In the genomic region with DNA sequence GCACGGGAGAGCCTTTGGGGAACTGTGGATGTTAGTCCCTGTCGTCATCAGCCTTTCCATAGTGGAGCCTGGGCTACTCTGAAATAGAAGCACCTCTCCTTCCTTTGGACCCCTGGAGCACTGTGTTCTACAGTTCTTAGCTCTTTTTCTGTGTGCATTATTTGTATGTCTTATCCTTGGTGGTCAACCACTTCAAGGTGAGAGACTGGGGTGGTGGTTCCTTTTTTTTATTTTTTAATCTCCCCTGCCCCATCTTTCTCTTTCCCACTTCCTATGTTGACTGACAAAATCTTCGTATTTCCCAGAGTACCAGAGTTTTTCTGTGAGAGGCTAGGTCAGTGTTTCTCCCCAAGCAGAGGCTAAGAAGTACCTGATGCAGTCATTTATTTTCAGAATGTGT, we compare ENCODE assay signal across 19 cellular contexts.
A peak's percentile ranks its signal among the peaks of the same experiment; 100 is the strongest.
DNase-seq lines count a peak whose midpoint lies in the region; ATAC-seq and TF ChIP-seq lines count a peak whose summit lies in the region.
"Had no signal": no experiment of that assay in that cellular context is flagged by ENCODE, and none has a peak within 500 bp of the region (broad histone marks: within the 10 kb centered on the region; RNA-seq: fewer than 3 reads in every experiment).

No MANE protein-coding gene starts in this region.

- H3K9me3 Mint-ChIP-seq in T-helper 2 cell treated with Interferon-gamma antibody and Interleukin-4, amounts not matched to agents 5 μg/mL and 100 μg/mL, for 36 hours: no peaks in the 10 kb centered on the region
- H3K9me3 Mint-ChIP-seq in activated naive CD8-positive, alpha-beta T cell treated with anti-CD3 and anti-CD28 coated beads, Interleukin-2, amount 10 ng/mL, durations not matched to agents 7 days and 5 days: peaks cover 2% of the 10 kb centered on the region
- peaks cover 4% of the 10 kb centered on the region for H3K9me3 Mint-ChIP-seq in activated naive CD8-positive, alpha-beta T cell treated with anti-CD3 and anti-CD28 coated beads, Interleukin-2, amount 50 U/mL, for 24 hours
- no peaks in the 10 kb centered on the region for H3K9me3 Mint-ChIP-seq in osteocyte (ENCODE audit: unreplicated experiment)

- H3K4me3 ChIP-seq in Panc1 (ENCODE audit: low read depth in 2 of 2, low read length in 2 of 2) (no peak overlapping the region), lower leg skin (ENCODE audit: low read depth, poor library complexity, severe bottlenecking) (no peak overlapping the region), prostate gland (no peak overlapping the region)

- peaks cover 11% of the 10 kb centered on the region for H3K36me3 Mint-ChIP-seq in T-helper 2 cell treated with Interferon-gamma antibody and Interleukin-4, amounts not matched to agents 5 μg/mL and 100 μg/mL, for 36 hours (ENCODE audit: low read depth)
- H3K36me3 Mint-ChIP-seq in activated naive CD8-positive, alpha-beta T cell treated with anti-CD3 and anti-CD28 coated beads, Interleukin-2, amount 10 ng/mL, durations not matched to agents 7 days and 5 days: peaks cover 4% of the 10 kb centered on the region
- peaks cover 17% of the 10 kb centered on the region for H3K36me3 Mint-ChIP-seq in activated naive CD8-positive, alpha-beta T cell treated with anti-CD3 and anti-CD28 coated beads, Interleukin-2, amount 50 U/mL, for 24 hours (ENCODE audit: low read depth)
- H3K36me3 Mint-ChIP-seq in osteocyte (ENCODE audit: unreplicated experiment): no peaks in the 10 kb centered on the region

- no peak for ATAC-seq in activated naive CD8-positive, alpha-beta T cell treated with anti-CD3 and anti-CD28 coated beads, Interleukin-2, amount 10 ng/mL, durations not matched to agents 7 days and 5 days (ENCODE audit: low read depth)
- ATAC-seq in activated naive CD8-positive, alpha-beta T cell treated with anti-CD3 and anti-CD28 coated beads, Interleukin-2, amount 50 U/mL, for 24 hours: no peak
- no peak for ATAC-seq in Panc1

- H3K27me3 Mint-ChIP-seq in T-helper 2 cell treated with Interferon-gamma antibody and Interleukin-4, amounts not matched to agents 5 μg/mL and 100 μg/mL, for 36 hours (ENCODE audit: low read depth): no peaks in the 10 kb centered on the region
- H3K27me3 Mint-ChIP-seq in activated naive CD8-positive, alpha-beta T cell treated with anti-CD3 and anti-CD28 coated beads, Interleukin-2, amount 10 ng/mL, durations not matched to agents 7 days and 5 days: no peaks in the 10 kb centered on the region
- no peaks in the 10 kb centered on the region for H3K27me3 Mint-ChIP-seq in activated naive CD8-positive, alpha-beta T cell treated with anti-CD3 and anti-CD28 coated beads, Interleukin-2, amount 50 U/mL, for 24 hours
- no peaks in the 10 kb centered on the region for H3K27me3 Mint-ChIP-seq in osteocyte (ENCODE audit: unreplicated experiment)

- H3K4me1 Mint-ChIP-seq in T-helper 2 cell treated with Interferon-gamma antibody and Interleukin-4, amounts not matched to agents 5 μg/mL and 100 μg/mL, for 36 hours (ENCODE audit: low read depth): peaks cover 45% of the 10 kb centered on the region
- H3K4me1 Mint-ChIP-seq in activated naive CD8-positive, alpha-beta T cell treated with anti-CD3 and anti-CD28 coated beads, Interleukin-2, amount 10 ng/mL, durations not matched to agents 7 days and 5 days: peaks cover 36% of the 10 kb centered on the region
- peaks cover 67% of the 10 kb centered on the region for H3K4me1 Mint-ChIP-seq in activated naive CD8-positive, alpha-beta T cell treated with anti-CD3 and anti-CD28 coated beads, Interleukin-2, amount 50 U/mL, for 24 hours
- H3K4me1 Mint-ChIP-seq in osteocyte (ENCODE audit: unreplicated experiment): peaks cover 66% of the 10 kb centered on the region

- TF ChIP-seq POLR2A in lower leg skin (IDR thresholded peaks at IDR 0.05): no peak
- TF ChIP-seq POLR2A in prostate gland (IDR thresholded peaks at IDR 0.05): no peak

- no peak for DNase-seq in T-helper 2 cell treated with Interferon-gamma antibody and Interleukin-4, amounts not matched to agents 5 μg/mL and 100 μg/mL, for 36 hours (ENCODE audit: low spot score)
- DNase-seq in T-helper 2 cell: no peak
- DNase-seq in activated naive CD8-positive, alpha-beta T cell treated with anti-CD3 and anti-CD28 coated beads, Interleukin-2, amount 10 ng/mL, durations not matched to agents 7 days and 5 days: no peak
- no peak for DNase-seq in activated naive CD8-positive, alpha-beta T cell treated with anti-CD3 and anti-CD28 coated beads, Interleukin-2, amount 50 U/mL, for 24 hours
- no peak for DNase-seq in Panc1 (ENCODE audit: low read depth, low spot score)
- DNase-seq in osteocyte (ENCODE audit: extremely low spot score, unreplicated experiment): no peak
- DNase-seq in lower leg skin (ENCODE audit: low spot score in 2 of 2): no peak
- no peak for DNase-seq in prostate gland (ENCODE audit: low spot score)
- DNase-seq: 8988T, C1 segment of cervical spinal cord, EL, GOT3, MV-4-11, NCI-H1436, NCI-H2081, NCI-H226, NCI-H526, OCI-M1 had no signal

- CTCF ChIA-PET in Panc1 (lab: Charles Lee): no interaction called here

- H3K4me1 ChIP-seq in Panc1 (ENCODE audit: control insufficient read depth, insufficient read depth, low read length) (peaks cover 24% of the 10 kb centered on the region), prostate gland (replicated peaks) (peaks cover 5% of the 10 kb centered on the region)

- peaks cover 8% of the 10 kb centered on the region; the same call in 1 of the 2 replicates for H3K9me3 ChIP-seq in Panc1 (ENCODE audit: control insufficient read depth, insufficient read depth, low read depth, low read length)
- H3K9me3 ChIP-seq in prostate gland: no peaks in the 10 kb centered on the region

- 96 to 98% methylated on average over 3 of the region's 3 CpGs for WGBS in lower leg skin, 2 donors
- 94% methylated on average over 3 of the region's 3 CpGs for WGBS in prostate gland

- H3K27ac Mint-ChIP-seq in T-helper 2 cell treated with Interferon-gamma antibody and Interleukin-4, amounts not matched to agents 5 μg/mL and 100 μg/mL, for 36 hours: no peak overlapping the region
- peak overlapping the region; percentile 11 for H3K27ac Mint-ChIP-seq in activated naive CD8-positive, alpha-beta T cell treated with anti-CD3 and anti-CD28 coated beads, Interleukin-2, amount 10 ng/mL, durations not matched to agents 7 days and 5 days
- H3K27ac Mint-ChIP-seq in activated naive CD8-positive, alpha-beta T cell treated with anti-CD3 and anti-CD28 coated beads, Interleukin-2, amount 50 U/mL, for 24 hours: no peak overlapping the region
- peak overlapping the region; percentile 92 for H3K27ac Mint-ChIP-seq in osteocyte (ENCODE audit: unreplicated experiment)

- intact Hi-C loops in Panc1 (cut with micrococcal nuclease; ENCODE audit: unreplicated experiment) (no loop called here), lower leg skin (cut with DNase I; ENCODE audit: low total_unique reads) (no loop called here), prostate gland (cut with DNase I) (loop anchor here (10.0 kb wide), 1 partner anchor 106 kb away; no protein-coding TSS in a partner anchor)

- no TSS peak for BruUV-seq in Panc1 (replicated peaks; lab: Mats Ljungman, UMichigan)

- POLR2A ChIA-PET in activated naive CD8-positive, alpha-beta T cell treated with anti-CD3 and anti-CD28 coated beads, Interleukin-2, amount 10 ng/mL, durations not matched to agents 7 days and 5 days (lab: Charles Lee): interaction anchor here (0.8 kb wide), 1 partner anchor 64 kb away, joined by 3 read pairs; no protein-coding TSS in a partner anchor
- POLR2A ChIA-PET in Panc1 (lab: Charles Lee): no interaction called here

- no peaks in the 10 kb centered on the region for H3K27me3 ChIP-seq in Panc1 (ENCODE audit: control insufficient read depth, insufficient read depth, low read length)
- H3K27me3 ChIP-seq in prostate gland (replicated peaks; ENCODE audit: insufficient read depth): no peaks in the 10 kb centered on the region

- H3K27ac ChIP-seq in Panc1 (ENCODE audit: low read length) (peak overlapping the region; percentile 25; the same call in 1 of the 2 replicates), prostate gland (no peak overlapping the region)
- H3K27ac ChIP-seq: RWPE1 had no signal

- TF ChIP-seq CTCF in Panc1 (IDR thresholded peaks at IDR 0.05): no peak
- TF ChIP-seq CTCF in osteocyte (IDR thresholded peaks at IDR 0.05): no peak
- no peak for TF ChIP-seq CTCF in lower leg skin (IDR thresholded peaks at IDR 0.05)
- TF ChIP-seq CTCF in prostate gland (IDR thresholded peaks at IDR 0.05): no peak

- in situ Hi-C loops in Panc1 (cut with HindIII; ENCODE audit: low pct_unique_long_range_greater_than_20kb, low sequenced_read_pairs): no loop called here

- H3K36me3 ChIP-seq in Panc1 (ENCODE audit: control insufficient read depth, insufficient read depth, low read length): no peaks in the 10 kb centered on the region
- no peaks in the 10 kb centered on the region for H3K36me3 ChIP-seq in prostate gland

- H3K4me3 Mint-ChIP-seq in T-helper 2 cell treated with Interferon-gamma antibody and Interleukin-4, amounts not matched to agents 5 μg/mL and 100 μg/mL, for 36 hours: peak overlapping the region; percentile 9
- peak overlapping the region; percentile 41 for H3K4me3 Mint-ChIP-seq in activated naive CD8-positive, alpha-beta T cell treated with anti-CD3 and anti-CD28 coated beads, Interleukin-2, amount 10 ng/mL, durations not matched to agents 7 days and 5 days
- no peak overlapping the region for H3K4me3 Mint-ChIP-seq in activated naive CD8-positive, alpha-beta T cell treated with anti-CD3 and anti-CD28 coated beads, Interleukin-2, amount 50 U/mL, for 24 hours
- H3K4me3 Mint-ChIP-seq in osteocyte (ENCODE audit: unreplicated experiment): no peak overlapping the region

Comparison
In these comparisons a context has a peak if more than half of its experiments do, and no peak if none do; other contexts are left out.
1. H3K27ac Mint-ChIP-seq: peak in activated naive CD8-positive, alpha-beta T cell treated with anti-CD3 and anti-CD28 coated beads, Interleukin-2, amount 10 ng/mL, durations not matched to agents 7 days and 5 days (single experiment) and osteocyte (single experiment); none in T-helper 2 cell treated with Interferon-gamma antibody and Interleukin-4, amounts not matched to agents 5 μg/mL and 100 μg/mL, for 36 hours (single experiment) and activated naive CD8-positive, alpha-beta T cell treated with anti-CD3 and anti-CD28 coated beads, Interleukin-2, amount 50 U/mL, for 24 hours (single experiment).
2. H3K4me3 Mint-ChIP-seq: peak in T-helper 2 cell treated with Interferon-gamma antibody and Interleukin-4, amounts not matched to agents 5 μg/mL and 100 μg/mL, for 36 hours (single experiment) and activated naive CD8-positive, alpha-beta T cell treated with anti-CD3 and anti-CD28 coated beads, Interleukin-2, amount 10 ng/mL, durations not matched to agents 7 days and 5 days (single experiment); none in activated naive CD8-positive, alpha-beta T cell treated with anti-CD3 and anti-CD28 coated beads, Interleukin-2, amount 50 U/mL, for 24 hours (single experiment) and osteocyte (single experiment).